In the genomic region with DNA sequence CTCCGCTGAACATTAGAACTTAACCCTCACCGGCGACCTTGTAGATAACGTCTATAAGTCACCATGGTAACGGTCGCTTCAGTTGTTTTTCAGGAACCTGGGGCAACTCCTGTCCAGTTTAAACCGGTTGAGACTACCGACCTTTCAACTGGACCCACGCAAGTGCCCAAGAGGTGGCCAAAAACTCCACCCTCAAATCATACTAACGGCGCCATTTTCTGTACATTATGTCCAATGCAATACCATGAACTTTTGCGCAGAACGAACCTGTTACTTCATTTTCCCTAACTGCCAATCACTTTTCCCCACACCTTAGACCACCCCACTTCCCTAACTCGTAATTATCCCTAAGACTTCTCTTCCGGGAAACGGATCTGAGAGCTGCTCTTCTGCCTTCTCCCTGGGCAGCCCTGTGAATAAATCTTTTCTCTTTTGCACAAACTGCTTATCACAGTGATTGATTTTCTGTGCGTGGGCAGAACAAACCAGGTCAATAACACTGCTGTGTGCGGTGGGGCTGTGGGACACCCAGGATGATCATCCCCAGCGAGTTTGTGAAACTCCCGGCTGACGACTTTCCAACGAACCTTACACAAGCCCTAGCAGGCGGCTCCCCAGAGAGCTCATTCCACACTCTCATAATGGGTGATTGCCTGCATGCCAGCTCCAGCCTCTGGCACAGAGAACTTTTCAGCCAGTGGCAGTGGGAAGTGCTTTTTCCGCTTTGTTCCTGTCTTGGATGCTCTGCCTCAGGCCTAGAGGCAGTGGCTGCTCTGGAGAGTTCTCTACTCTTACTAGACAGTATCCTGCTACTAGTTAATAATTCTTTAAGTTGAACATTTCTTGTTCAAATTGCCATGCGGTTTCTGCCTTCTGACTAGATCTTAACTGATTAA, we compare ENCODE assay signal across 1 cellular context.
TF ChIP-seq lines count a peak whose summit lies in the region.

No MANE protein-coding gene starts in this region.

TF ChIP-seq in K562, 482 proteins besides CTCF, POLR2A, EP300 and RAD21 (continued from another document and continues in another):
- TF ChIP-seq ZBTB49 (CRISPR knock-in tag; IDR thresholded peaks at IDR 0.05; ENCODE audit: borderline replicate concordance), result no peak
- TF ChIP-seq, protein P1, sequence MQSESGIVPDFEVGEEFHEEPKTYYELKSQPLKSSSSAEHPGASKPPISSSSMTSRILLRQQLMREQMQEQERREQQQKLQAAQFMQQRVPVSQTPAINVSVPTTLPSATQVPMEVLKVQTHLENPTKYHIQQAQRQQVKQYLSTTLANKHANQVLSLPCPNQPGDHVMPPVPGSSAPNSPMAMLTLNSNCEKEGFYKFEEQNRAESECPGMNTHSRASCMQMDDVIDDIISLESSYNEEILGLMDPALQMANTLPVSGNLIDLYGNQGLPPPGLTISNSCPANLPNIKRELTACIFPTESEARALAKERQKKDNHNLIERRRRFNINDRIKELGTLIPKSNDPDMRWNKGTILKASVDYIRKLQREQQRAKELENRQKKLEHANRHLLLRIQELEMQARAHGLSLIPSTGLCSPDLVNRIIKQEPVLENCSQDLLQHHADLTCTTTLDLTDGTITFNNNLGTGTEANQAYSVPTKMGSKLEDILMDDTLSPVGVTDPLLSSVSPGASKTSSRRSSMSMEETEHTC (IDR thresholded peaks at IDR 0.05), result no peak
- TF ChIP-seq BRD4 (IDR thresholded peaks at IDR 0.05), result peak; percentile 98
- no peak for TF ChIP-seq MEF2A (IDR thresholded peaks at IDR 0.05; ENCODE audit: control insufficient read depth, low read depth, low read length)
- TF ChIP-seq ZBTB2 (IDR thresholded peaks at IDR 0.05), result peak; percentile 43; the same call in 1 of the 2 replicates
- no peak for TF ChIP-seq SRSF1 (IDR thresholded peaks at IDR 0.05; ENCODE audit: low read depth, low read length)
- peak; percentile 77; the same call in 1 of the 2 replicates for TF ChIP-seq BCOR (IDR thresholded peaks at IDR 0.05)
- 0 out of 2 replicates have a peak, but pooled peaks have one; percentile 9 for TF ChIP-seq ELF2 (CRISPR knock-in tag; IDR thresholded peaks at IDR 0.05)
- TF ChIP-seq SMAD4 (CRISPR knock-in tag; conservative IDR thresholded peaks at IDR 0.05), result peak; percentile 69
- TF ChIP-seq XRCC5 (IDR thresholded peaks at IDR 0.05; ENCODE audit: low read depth, low read length), result no peak
- peak; percentile 82 for TF ChIP-seq EP400 (IDR thresholded peaks at IDR 0.05)
- no peak for TF ChIP-seq CHCHD3 (CRISPR knock-in tag; IDR thresholded peaks at IDR 0.05)
- TF ChIP-seq BHLHE40 (IDR thresholded peaks at IDR 0.05; ENCODE audit: low read length), result no peak
- no peak for TF ChIP-seq THAP7 (CRISPR knock-in tag; IDR thresholded peaks at IDR 0.05)
- TF ChIP-seq CAMTA2 (CRISPR knock-in tag; conservative IDR thresholded peaks at IDR 0.05), result no peak
- no peak for TF ChIP-seq SP2 (IDR thresholded peaks at IDR 0.05; ENCODE audit: extremely low read depth, low read depth, low read length, poor library complexity, severe bottlenecking)
- no peak for TF ChIP-seq ELK1 (CRISPR knock-in tag; IDR thresholded peaks at IDR 0.05)
- TF ChIP-seq, protein P2, sequence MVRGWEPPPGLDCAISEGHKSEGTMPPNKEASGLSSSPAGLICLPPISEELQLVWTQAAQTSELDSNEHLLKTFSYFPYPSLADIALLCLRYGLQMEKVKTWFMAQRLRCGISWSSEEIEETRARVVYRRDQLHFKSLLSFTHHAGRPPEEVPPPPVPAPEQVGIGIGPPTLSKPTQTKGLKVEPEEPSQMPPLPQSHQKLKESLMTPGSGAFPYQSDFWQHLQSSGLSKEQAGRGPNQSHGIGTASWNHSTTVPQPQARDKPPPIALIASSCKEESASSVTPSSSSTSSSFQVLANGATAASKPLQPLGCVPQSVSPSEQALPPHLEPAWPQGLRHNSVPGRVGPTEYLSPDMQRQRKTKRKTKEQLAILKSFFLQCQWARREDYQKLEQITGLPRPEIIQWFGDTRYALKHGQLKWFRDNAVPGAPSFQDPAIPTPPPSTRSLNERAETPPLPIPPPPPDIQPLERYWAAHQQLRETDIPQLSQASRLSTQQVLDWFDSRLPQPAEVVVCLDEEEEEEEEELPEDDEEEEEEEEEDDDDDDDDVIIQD (CRISPR knock-in tag; IDR thresholded peaks at IDR 0.05), result no peak
- peak; percentile 95 for TF ChIP-seq ZNF592 (IDR thresholded peaks at IDR 0.05)
- TF ChIP-seq HDAC2 (IDR thresholded peaks at IDR 0.05), result peak; percentile 78
- no peak for TF ChIP-seq SLC30A9 (CRISPR knock-in tag; IDR thresholded peaks at IDR 0.05)
- TF ChIP-seq RBM25 (IDR thresholded peaks at IDR 0.05; ENCODE audit: low read depth, low read length, severe bottlenecking), result no peak
- no peak for TF ChIP-seq HNRNPLL (IDR thresholded peaks at IDR 0.05; ENCODE audit: low read depth, low read length, poor library complexity, severe bottlenecking)
- no peak for TF ChIP-seq DACH1 (IDR thresholded peaks at IDR 0.05; ENCODE audit: partially characterized antibody)
- TF ChIP-seq RUNX1 (IDR thresholded peaks at IDR 0.05; ENCODE audit: low read depth), result no peak
- TF ChIP-seq ATF1 (CRISPR knock-in tag; IDR thresholded peaks at IDR 0.05), result no peak
- peak; percentile 63 for TF ChIP-seq ATF1 (tag; IDR thresholded peaks at IDR 0.05)
- TF ChIP-seq SAP30 (IDR thresholded peaks at IDR 0.05; ENCODE audit: borderline replicate concordance, insufficient read depth, low read depth, low read length, poor library complexity, severe bottlenecking), result no peak
- TF ChIP-seq, protein P3, sequence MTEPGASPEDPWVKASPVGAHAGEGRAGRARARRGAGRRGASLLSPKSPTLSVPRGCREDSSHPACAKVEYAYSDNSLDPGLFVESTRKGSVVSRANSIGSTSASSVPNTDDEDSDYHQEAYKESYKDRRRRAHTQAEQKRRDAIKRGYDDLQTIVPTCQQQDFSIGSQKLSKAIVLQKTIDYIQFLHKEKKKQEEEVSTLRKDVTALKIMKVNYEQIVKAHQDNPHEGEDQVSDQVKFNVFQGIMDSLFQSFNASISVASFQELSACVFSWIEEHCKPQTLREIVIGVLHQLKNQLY (CRISPR knock-in tag; conservative IDR thresholded peaks at IDR 0.05), result no peak
- peak in 1 of 2 experiments; percentile 63; a peak in 1 of 4 replicates for TF ChIP-seq HDAC1 (IDR thresholded peaks at IDR 0.05)
- TF ChIP-seq KAT2B (IDR thresholded peaks at IDR 0.05; ENCODE audit: low read depth, low read length), result no peak
- no peak for TF ChIP-seq SPI1 (IDR thresholded peaks at IDR 0.05; ENCODE audit: borderline replicate concordance, low read depth, low read length)
- TF ChIP-seq EHMT2 (IDR thresholded peaks at IDR 0.05), result peak; percentile 92
- TF ChIP-seq RBM34 (IDR thresholded peaks at IDR 0.05; ENCODE audit: borderline replicate concordance, insufficient read depth, low read length), result no peak
- no peak for TF ChIP-seq CREB1 (IDR thresholded peaks at IDR 0.05)
- TF ChIP-seq CREB1 (CRISPR knock-in tag; IDR thresholded peaks at IDR 0.05), result no peak
- TF ChIP-seq RCOR1 (IDR thresholded peaks at IDR 0.05; ENCODE audit: borderline replicate concordance in 1 of 2, low read depth in 2 of 2, low read length in 2 of 2), result no peak
- TF ChIP-seq ZNF184 (CRISPR knock-in tag; IDR thresholded peaks at IDR 0.05), result no peak
- TF ChIP-seq PHF21A (IDR thresholded peaks at IDR 0.05; ENCODE audit: borderline replicate concordance, low read depth), result no peak
- 0 out of 2 replicates have a peak, but pooled peaks have one; percentile 7 for TF ChIP-seq SMARCE1 (IDR thresholded peaks at IDR 0.05)
- TF ChIP-seq HNRNPUL1 (IDR thresholded peaks at IDR 0.05; ENCODE audit: low read length), result no peak
- no peak for TF ChIP-seq PPARD (CRISPR knock-in tag; IDR thresholded peaks at IDR 0.05)
- TF ChIP-seq ILK (tag; IDR thresholded peaks at IDR 0.05; ENCODE audit: borderline replicate concordance, low read depth), result no peak
- no peak for TF ChIP-seq ZNF311 (CRISPR knock-in tag; IDR thresholded peaks at IDR 0.05)
- TF ChIP-seq NFYB (IDR thresholded peaks at IDR 0.05; ENCODE audit: extremely low read depth, insufficient read length), result no peak
- TF ChIP-seq FOXM1 (IDR thresholded peaks at IDR 0.05; ENCODE audit: low read depth), result peak; percentile 40
- TF ChIP-seq FOXM1 (CRISPR knock-in tag; IDR thresholded peaks at IDR 0.05; ENCODE audit: low read depth), result no peak
- 0 out of 2 replicates have a peak, but pooled peaks have one; percentile 42 for TF ChIP-seq KAT8 (IDR thresholded peaks at IDR 0.05; ENCODE audit: low read depth)
- no peak for TF ChIP-seq ZNF253 (CRISPR knock-in tag; conservative IDR thresholded peaks at IDR 0.05)
- 0 out of 2 replicates have a peak, but pooled peaks have one; percentile 66 for TF ChIP-seq KAT7 (CRISPR knock-in tag; IDR thresholded peaks at IDR 0.05; ENCODE audit: borderline replicate concordance)
